ENCODE assay signal across 1 cellular context in genomic region chr5:10479226-10479721, GRCh38.
TF ChIP-seq lines count a peak whose summit lies in the region.

No MANE protein-coding gene starts in this region.

TF ChIP-seq in WTC11, 78 proteins besides CTCF, POLR2A, EP300 and RAD21 (continued from another document):
- TF ChIP-seq ZNF512 (CRISPR knock-in tag; IDR thresholded peaks at IDR 0.05; ENCODE audit: borderline replicate concordance) (no peak), ZNF121 (CRISPR knock-in tag; IDR thresholded peaks at IDR 0.05) (no peak), ZNF317 (CRISPR knock-in tag; IDR thresholded peaks at IDR 0.05; ENCODE audit: borderline replicate concordance, low read depth) (no peak), NR1H2 (CRISPR knock-in tag; IDR thresholded peaks at IDR 0.05) (no peak), ZNF219 (CRISPR knock-in tag; IDR thresholded peaks at IDR 0.05; ENCODE audit: borderline replicate concordance) (no peak), MLX (CRISPR knock-in tag; IDR thresholded peaks at IDR 0.05) (no peak)
